Comparison of ENCODE assay signal across 14 cellular contexts in genomic region chr11:128180446-128181089, GRCh38.
A peak's percentile ranks its signal among the peaks of the same experiment; 100 is the strongest.
DNase-seq lines count a peak whose midpoint lies in the region; ATAC-seq, FAIRE-seq and TF ChIP-seq lines count a peak whose summit lies in the region.
"Had no signal": no experiment of that assay in that cellular context is flagged by ENCODE, and none has a peak within 500 bp of the region (broad histone marks: within the 10 kb centered on the region; RNA-seq: fewer than 3 reads in every experiment).

No MANE protein-coding gene starts in this region.

- peak overlapping the region; percentile 44 for H3K4me2 ChIP-seq in endothelial cell of umbilical vein (ENCODE audit: insufficient read depth, low read length)

- no peak for ATAC-seq in stimulated activated memory B cell treated with anti-CD40 and anti-IgM and Interleukin-4, amounts not matched to agents 10 μg/mL and 1 μg/mL and 100 μg/mL, for 72 hours
- ATAC-seq: esophagus mucosa, GM12878, mucosa of descending colon had no signal

- no peaks in the 10 kb centered on the region for H4K20me1 ChIP-seq in endothelial cell of umbilical vein (replicated peaks; ENCODE audit: control insufficient read depth, extremely low read depth, insufficient read depth, low read length)

- no peak overlapping the region for H3K4me3 Mint-ChIP-seq in stimulated activated memory B cell treated with anti-CD40 and anti-IgM and Interleukin-4, amounts not matched to agents 10 μg/mL and 1 μg/mL and 100 μg/mL, for 72 hours
- no peak overlapping the region for H3K4me3 Mint-ChIP-seq in T-helper 2 cell treated with Interferon-gamma antibody and Interleukin-4, amounts not matched to agents 5 μg/mL and 100 μg/mL, for 36 hours
- H3K4me3 Mint-ChIP-seq: type B pancreatic cell had no signal

- no peak for TF ChIP-seq CTCF in endothelial cell of umbilical vein (IDR thresholded peaks at IDR 0.05; ENCODE audit: extremely low read depth in 1 of 2, insufficient read depth in 1 of 2, low read depth in 1 of 2, low read length in 2 of 2)
- TF ChIP-seq CTCF in GM13976 (IDR thresholded peaks at IDR 0.05; ENCODE audit: borderline replicate concordance, control extremely low read depth, extremely low read depth, insufficient read depth, missing control alignments) = no peak

- peak; percentile 97 for FAIRE-seq in endothelial cell of umbilical vein (lab: Jason Lieb, UNC)
- FAIRE-seq: A204.1, GM12878 had no signal

- peaks cover 19% of the 10 kb centered on the region for H3K4me1 ChIP-seq in endothelial cell of umbilical vein (ENCODE audit: control insufficient read depth, extremely low read depth, insufficient read depth, low read length)

- no peaks in the 10 kb centered on the region for H3K79me2 ChIP-seq in endothelial cell of umbilical vein (ENCODE audit: control insufficient read depth, insufficient read depth, low read length)

- no peak for TF ChIP-seq POLR2A in endothelial cell of umbilical vein (IDR thresholded peaks at IDR 0.05; ENCODE audit: low read depth, low read length)

- H3K9me3 Mint-ChIP-seq in stimulated activated memory B cell treated with anti-CD40 and anti-IgM and Interleukin-4, amounts not matched to agents 10 μg/mL and 1 μg/mL and 100 μg/mL, for 72 hours = peaks cover 7% of the 10 kb centered on the region
- peaks cover 19% of the 10 kb centered on the region for H3K9me3 Mint-ChIP-seq in T-helper 2 cell treated with Interferon-gamma antibody and Interleukin-4, amounts not matched to agents 5 μg/mL and 100 μg/mL, for 36 hours

- no peaks in the 10 kb centered on the region for H3K4me1 Mint-ChIP-seq in stimulated activated memory B cell treated with anti-CD40 and anti-IgM and Interleukin-4, amounts not matched to agents 10 μg/mL and 1 μg/mL and 100 μg/mL, for 72 hours
- peaks cover 32% of the 10 kb centered on the region for H3K4me1 Mint-ChIP-seq in T-helper 2 cell treated with Interferon-gamma antibody and Interleukin-4, amounts not matched to agents 5 μg/mL and 100 μg/mL, for 36 hours (ENCODE audit: low read depth)

- H2AFZ ChIP-seq in endothelial cell of umbilical vein (ENCODE audit: low read depth, low read length) = peak overlapping the region; percentile 74

- peak; percentile 39 for DNase-seq in NCI-H1436 (lab: John Stamatoyannopoulos, UW)
- no peak for DNase-seq in NCI-H1436 treated with DMSO at 0.1 percent for 48 hours (lab: John Stamatoyannopoulos, UW)
- peak; percentile 32 for DNase-seq in NCI-H774 (lab: John Stamatoyannopoulos, UW)
- peak; percentile 93 for DNase-seq in endothelial cell of umbilical vein (ENCODE audit: low read depth, low spot score)
- DNase-seq in pulmonary artery endothelial cell (ENCODE audit: low read depth, low spot score) = peak; percentile 87
- no peak for DNase-seq in GM13976 (ENCODE audit: low spot score)
- DNase-seq in T-helper 2 cell treated with Interferon-gamma antibody and Interleukin-4, amounts not matched to agents 5 μg/mL and 100 μg/mL, for 36 hours (ENCODE audit: low spot score) = no peak
- DNase-seq: activated naive CD4-positive, alpha-beta T cell; mucosa of descending colon had no signal

- H3K36me3 Mint-ChIP-seq in stimulated activated memory B cell treated with anti-CD40 and anti-IgM and Interleukin-4, amounts not matched to agents 10 μg/mL and 1 μg/mL and 100 μg/mL, for 72 hours = peaks cover 5% of the 10 kb centered on the region
- peaks cover 13% of the 10 kb centered on the region for H3K36me3 Mint-ChIP-seq in T-helper 2 cell treated with Interferon-gamma antibody and Interleukin-4, amounts not matched to agents 5 μg/mL and 100 μg/mL, for 36 hours (ENCODE audit: low read depth)

- H3K36me3 ChIP-seq in endothelial cell of umbilical vein (ENCODE audit: control insufficient read depth in 2 of 2, extremely low read depth in 1 of 2, insufficient read depth in 2 of 2, low read length in 2 of 2) = no peaks in the 10 kb centered on the region

- no peak overlapping the region for H3K27ac Mint-ChIP-seq in stimulated activated memory B cell treated with anti-CD40 and anti-IgM and Interleukin-4, amounts not matched to agents 10 μg/mL and 1 μg/mL and 100 μg/mL, for 72 hours
- H3K27ac Mint-ChIP-seq in T-helper 2 cell treated with Interferon-gamma antibody and Interleukin-4, amounts not matched to agents 5 μg/mL and 100 μg/mL, for 36 hours = no peak overlapping the region
- H3K27ac Mint-ChIP-seq: type B pancreatic cell had no signal

- no peaks in the 10 kb centered on the region for H3K9me3 ChIP-seq in endothelial cell of umbilical vein (replicated peaks; ENCODE audit: control insufficient read depth, insufficient read depth, low read length)
- H3K9me3 ChIP-seq: mucosa of descending colon had no signal

- no peaks in the 10 kb centered on the region for H3K9me1 ChIP-seq in endothelial cell of umbilical vein (replicated peaks; ENCODE audit: control insufficient read depth, extremely low read depth, insufficient read depth, low read length)

- BruUV-seq in endothelial cell of umbilical vein (replicated peaks; lab: Mats Ljungman, UMichigan) = TSS peak; percentile 82

- POLR2A ChIA-PET in endothelial cell of umbilical vein (lab: Charles Lee) = no interaction called here

- in situ Hi-C loops in GM13976 (cut with MboI; ENCODE audit: low sequenced_read_pairs, unreplicated experiment) = no loop called here

- H3K9ac ChIP-seq in endothelial cell of umbilical vein (replicated peaks; ENCODE audit: extremely low read depth, insufficient read depth, low read length) = peak overlapping the region; percentile 54

- dilution Hi-C loops in endothelial cell of umbilical vein (cut with MboI; ENCODE audit: extremely low pct_ligation_motif_present, low sequenced_read_pairs) = no loop called here

- intact Hi-C loops in endothelial cell of umbilical vein (cut with micrococcal nuclease) = loop anchor here (1.0 to 5.0 kb wide), 6 partner anchors 28 to 656 kb away; no protein-coding TSS in a partner anchor

- no peaks in the 10 kb centered on the region for H3K27me3 Mint-ChIP-seq in stimulated activated memory B cell treated with anti-CD40 and anti-IgM and Interleukin-4, amounts not matched to agents 10 μg/mL and 1 μg/mL and 100 μg/mL, for 72 hours
- no peaks in the 10 kb centered on the region for H3K27me3 Mint-ChIP-seq in T-helper 2 cell treated with Interferon-gamma antibody and Interleukin-4, amounts not matched to agents 5 μg/mL and 100 μg/mL, for 36 hours (ENCODE audit: low read depth)

- H3K27me3 ChIP-seq in endothelial cell of umbilical vein (ENCODE audit: control insufficient read depth in 2 of 2, insufficient read depth in 2 of 2, low read length in 2 of 2) = no peaks in the 10 kb centered on the region

- CTCF ChIA-PET in endothelial cell of umbilical vein (lab: Charles Lee) = interaction anchor here (0.6 to 3.4 kb wide), 8 partner anchors 9 to 1607 kb away, joined by 3 to 18 read pairs (median 5); no protein-coding TSS in a partner anchor

- H3K27ac ChIP-seq in endothelial cell of umbilical vein (ENCODE audit: insufficient read depth, low read depth, low read length) = peak overlapping the region; percentile 97

- H3K4me3 ChIP-seq in endothelial cell of umbilical vein (replicated peaks in 1 of 3; ENCODE audit: insufficient read depth in 1 of 3, low read depth in 1 of 3, low read length in 3 of 3) = no peak overlapping the region
- H3K4me3 ChIP-seq: GM12878, mucosa of descending colon had no signal

TF ChIP-seq in endothelial cell of umbilical vein, 7 proteins besides CTCF, POLR2A, EP300 and RAD21:
- TF ChIP-seq JUN (IDR thresholded peaks at IDR 0.05; ENCODE audit: borderline replicate concordance, insufficient read depth, insufficient read length, low read depth) (peak; percentile 97), FOS (IDR thresholded peaks at IDR 0.05; ENCODE audit: borderline replicate concordance, insufficient read depth, low read length) (peak; percentile 95), MAX (IDR thresholded peaks at IDR 0.05; ENCODE audit: insufficient read depth, insufficient read length) (no peak), MYC (IDR thresholded peaks at IDR 0.05; ENCODE audit: low read depth, low read length) (no peak), EZH2 (IDR thresholded peaks at IDR 0.05; ENCODE audit: borderline replicate concordance, low read depth, low read length, severe bottlenecking) (no peak), GATA2 (IDR thresholded peaks at IDR 0.05; ENCODE audit: insufficient read depth, insufficient read length, low read depth, low read length) (peak; percentile 75), POLR2AphosphoS5 (IDR thresholded peaks at IDR 0.05; ENCODE audit: insufficient read depth, low read depth, low read length) (peak; percentile 91)
TF ChIP-seq in endothelial cell of umbilical vein: peak in this region for 4.

Comparison
In these comparisons a context has a peak if more than half of its experiments do, and no peak if none do; other contexts are left out.
1. DNase-seq: peak in NCI-H1436 (single experiment), NCI-H774 (single experiment), endothelial cell of umbilical vein (single experiment) and pulmonary artery endothelial cell (single experiment); none in NCI-H1436 treated with DMSO at 0.1 percent for 48 hours (single experiment), GM13976 (single experiment) and T-helper 2 cell treated with Interferon-gamma antibody and Interleukin-4, amounts not matched to agents 5 μg/mL and 100 μg/mL, for 36 hours (single experiment).